ENCODE assay signal across 1 cellular context in the genomic region with DNA sequence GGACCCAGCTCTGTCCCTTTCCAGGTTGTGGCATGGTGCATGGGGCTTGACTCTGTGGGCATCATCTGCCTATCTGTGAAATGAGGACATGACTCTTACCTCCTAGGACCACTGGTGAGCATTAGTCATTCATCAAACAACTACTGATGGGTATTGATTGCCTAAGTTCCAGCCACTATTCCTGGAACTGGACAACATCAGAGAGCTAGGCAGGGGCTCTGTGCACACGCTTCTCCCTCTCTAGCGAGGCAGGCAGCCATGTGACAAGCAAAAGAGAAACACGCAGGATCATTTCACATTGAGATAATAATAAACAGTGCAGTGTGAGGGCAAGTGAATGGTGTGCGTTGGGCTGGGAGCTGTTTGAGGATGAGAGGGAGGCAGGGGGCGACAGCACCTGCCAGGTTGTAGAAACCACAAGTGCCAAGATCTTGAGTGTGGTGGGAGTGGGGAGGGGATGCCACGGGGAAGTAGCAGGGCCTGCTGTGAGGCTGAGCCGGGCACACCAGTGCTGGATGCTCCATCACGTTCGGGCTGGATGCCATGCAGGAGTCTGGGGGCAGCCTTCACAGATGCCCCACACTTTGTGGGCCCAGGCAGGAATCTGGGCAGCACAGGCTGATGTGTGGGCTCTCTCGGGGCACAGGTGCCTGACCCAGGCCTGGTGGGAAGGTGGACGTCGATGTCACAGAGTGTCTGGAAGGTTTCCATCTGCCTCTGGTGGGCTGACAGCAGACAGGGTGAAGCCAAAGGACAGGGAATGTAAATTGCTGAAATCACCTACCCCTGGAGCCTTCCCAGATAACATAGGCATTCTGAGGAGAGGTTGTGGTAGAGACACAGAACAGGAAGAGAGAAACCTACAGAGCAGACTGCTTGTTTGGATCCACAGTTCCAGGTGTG.
TF ChIP-seq lines count a peak whose summit lies in the region.

No MANE protein-coding gene starts in this region.

TF ChIP-seq in HepG2, 621 proteins besides CTCF, POLR2A, EP300 and RAD21 (continued from another document and continues in another):
- TF ChIP-seq ZBTB20 (CRISPR knock-in tag; IDR thresholded peaks at IDR 0.05; ENCODE audit: borderline replicate concordance, low read depth) = no peak
- TF ChIP-seq, protein P1, sequence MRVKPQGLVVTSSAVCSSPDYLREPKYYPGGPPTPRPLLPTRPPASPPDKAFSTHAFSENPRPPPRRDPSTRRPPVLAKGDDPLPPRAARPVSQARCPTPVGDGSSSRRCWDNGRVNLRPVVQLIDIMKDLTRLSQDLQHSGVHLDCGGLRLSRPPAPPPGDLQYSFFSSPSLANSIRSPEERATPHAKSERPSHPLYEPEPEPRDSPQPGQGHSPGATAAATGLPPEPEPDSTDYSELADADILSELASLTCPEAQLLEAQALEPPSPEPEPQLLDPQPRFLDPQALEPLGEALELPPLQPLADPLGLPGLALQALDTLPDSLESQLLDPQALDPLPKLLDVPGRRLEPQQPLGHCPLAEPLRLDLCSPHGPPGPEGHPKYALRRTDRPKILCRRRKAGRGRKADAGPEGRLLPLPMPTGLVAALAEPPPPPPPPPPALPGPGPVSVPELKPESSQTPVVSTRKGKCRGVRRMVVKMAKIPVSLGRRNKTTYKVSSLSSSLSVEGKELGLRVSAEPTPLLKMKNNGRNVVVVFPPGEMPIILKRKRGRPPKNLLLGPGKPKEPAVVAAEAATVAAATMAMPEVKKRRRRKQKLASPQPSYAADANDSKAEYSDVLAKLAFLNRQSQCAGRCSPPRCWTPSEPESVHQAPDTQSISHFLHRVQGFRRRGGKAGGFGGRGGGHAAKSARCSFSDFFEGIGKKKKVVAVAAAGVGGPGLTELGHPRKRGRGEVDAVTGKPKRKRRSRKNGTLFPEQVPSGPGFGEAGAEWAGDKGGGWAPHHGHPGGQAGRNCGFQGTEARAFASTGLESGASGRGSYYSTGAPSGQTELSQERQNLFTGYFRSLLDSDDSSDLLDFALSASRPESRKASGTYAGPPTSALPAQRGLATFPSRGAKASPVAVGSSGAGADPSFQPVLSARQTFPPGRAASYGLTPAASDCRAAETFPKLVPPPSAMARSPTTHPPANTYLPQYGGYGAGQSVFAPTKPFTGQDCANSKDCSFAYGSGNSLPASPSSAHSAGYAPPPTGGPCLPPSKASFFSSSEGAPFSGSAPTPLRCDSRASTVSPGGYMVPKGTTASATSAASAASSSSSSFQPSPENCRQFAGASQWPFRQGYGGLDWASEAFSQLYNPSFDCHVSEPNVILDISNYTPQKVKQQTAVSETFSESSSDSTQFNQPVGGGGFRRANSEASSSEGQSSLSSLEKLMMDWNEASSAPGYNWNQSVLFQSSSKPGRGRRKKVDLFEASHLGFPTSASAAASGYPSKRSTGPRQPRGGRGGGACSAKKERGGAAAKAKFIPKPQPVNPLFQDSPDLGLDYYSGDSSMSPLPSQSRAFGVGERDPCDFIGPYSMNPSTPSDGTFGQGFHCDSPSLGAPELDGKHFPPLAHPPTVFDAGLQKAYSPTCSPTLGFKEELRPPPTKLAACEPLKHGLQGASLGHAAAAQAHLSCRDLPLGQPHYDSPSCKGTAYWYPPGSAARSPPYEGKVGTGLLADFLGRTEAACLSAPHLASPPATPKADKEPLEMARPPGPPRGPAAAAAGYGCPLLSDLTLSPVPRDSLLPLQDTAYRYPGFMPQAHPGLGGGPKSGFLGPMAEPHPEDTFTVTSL (CRISPR knock-in tag; IDR thresholded peaks at IDR 0.05; ENCODE audit: borderline replicate concordance) = peak; percentile 64
- no peak for TF ChIP-seq ZSCAN20 (CRISPR knock-in tag; IDR thresholded peaks at IDR 0.05; ENCODE audit: borderline replicate concordance)
- TF ChIP-seq ZNF232 (CRISPR knock-in tag; IDR thresholded peaks at IDR 0.05; ENCODE audit: borderline replicate concordance) = no peak
- TF ChIP-seq, protein P2, sequence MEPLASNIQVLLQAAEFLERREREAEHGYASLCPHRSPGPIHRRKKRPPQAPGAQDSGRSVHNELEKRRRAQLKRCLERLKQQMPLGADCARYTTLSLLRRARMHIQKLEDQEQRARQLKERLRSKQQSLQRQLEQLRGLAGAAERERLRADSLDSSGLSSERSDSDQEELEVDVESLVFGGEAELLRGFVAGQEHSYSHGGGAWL (CRISPR knock-in tag; IDR thresholded peaks at IDR 0.05) = no peak
- no peak for TF ChIP-seq ZNF660 (CRISPR knock-in tag; IDR thresholded peaks at IDR 0.05; ENCODE audit: borderline replicate concordance, low read depth)
- TF ChIP-seq, protein P3, sequence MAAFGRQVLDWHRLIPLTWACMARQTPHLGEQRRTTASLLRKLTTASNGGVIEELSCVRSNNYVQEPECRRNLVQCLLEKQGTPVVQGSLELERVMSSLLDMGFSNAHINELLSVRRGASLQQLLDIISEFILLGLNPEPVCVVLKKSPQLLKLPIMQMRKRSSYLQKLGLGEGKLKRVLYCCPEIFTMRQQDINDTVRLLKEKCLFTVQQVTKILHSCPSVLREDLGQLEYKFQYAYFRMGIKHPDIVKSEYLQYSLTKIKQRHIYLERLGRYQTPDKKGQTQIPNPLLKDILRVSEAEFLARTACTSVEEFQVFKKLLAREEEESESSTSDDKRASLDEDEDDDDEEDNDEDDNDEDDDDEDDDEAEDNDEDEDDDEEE (CRISPR knock-in tag; IDR thresholded peaks at IDR 0.05) = no peak
- TF ChIP-seq MTA3 (CRISPR knock-in tag; IDR thresholded peaks at IDR 0.05) = no peak
- TF ChIP-seq FOXK2 (IDR thresholded peaks at IDR 0.05) = 0 out of 2 replicates have a peak, but pooled peaks have one; percentile 7
- TF ChIP-seq TEAD3 (CRISPR knock-in tag; optimal IDR thresholded peaks at IDR 0.05; ENCODE audit: borderline replicate concordance) = peak; percentile 26
- 0 out of 2 replicates have a peak, but pooled peaks have one; percentile 21 for TF ChIP-seq KMT2A (CRISPR knock-in tag; IDR thresholded peaks at IDR 0.05)
- TF ChIP-seq ZNF607 (CRISPR knock-in tag; IDR thresholded peaks at IDR 0.05; ENCODE audit: borderline replicate concordance) = peak; percentile 29; the same call in 1 of the 2 replicates
- TF ChIP-seq SNAPC4 (CRISPR knock-in tag; IDR thresholded peaks at IDR 0.05) = no peak
- no peak for TF ChIP-seq ZSCAN21 (CRISPR knock-in tag; IDR thresholded peaks at IDR 0.05; ENCODE audit: borderline replicate concordance)
- peak in 1 of 2 experiments; percentile 79; a peak in 2 of 4 replicates for TF ChIP-seq ATF4 (CRISPR knock-in tag; IDR thresholded peaks at IDR 0.05)
- no peak for TF ChIP-seq SIN3A (IDR thresholded peaks at IDR 0.05; ENCODE audit: borderline replicate concordance, low read depth, low read length)
- TF ChIP-seq ONECUT2 (CRISPR knock-in tag; IDR thresholded peaks at IDR 0.05) = peak; percentile 61; the same call in 1 of the 2 replicates
- TF ChIP-seq ZBTB34 (CRISPR knock-in tag; IDR thresholded peaks at IDR 0.05) = 0 out of 2 replicates have a peak, but pooled peaks have one; percentile 30
- TF ChIP-seq MIER3 (CRISPR knock-in tag; IDR thresholded peaks at IDR 0.05; ENCODE audit: borderline replicate concordance) = peak; percentile 49; the same call in 1 of the 2 replicates
- peak; percentile 79 for TF ChIP-seq ARID5B (CRISPR knock-in tag; IDR thresholded peaks at IDR 0.05)
- peak; percentile 32; the same call in 1 of the 2 replicates for TF ChIP-seq KAT2B (IDR thresholded peaks at IDR 0.05; ENCODE audit: borderline replicate concordance, low read depth, low read length)
- peak; percentile 72; the same call in 1 of the 2 replicates for TF ChIP-seq NCOA2 (CRISPR knock-in tag; IDR thresholded peaks at IDR 0.05)
- 0 out of 2 replicates have a peak, but pooled peaks have one; percentile 29 for TF ChIP-seq ZZZ3 (CRISPR knock-in tag; IDR thresholded peaks at IDR 0.05; ENCODE audit: borderline replicate concordance)
- TF ChIP-seq JUND (CRISPR knock-in tag; IDR thresholded peaks at IDR 0.05) = 0 out of 2 replicates have a peak, but pooled peaks have one; percentile 38
